17 cellular contexts compared by ENCODE assay signal in the genomic region with DNA sequence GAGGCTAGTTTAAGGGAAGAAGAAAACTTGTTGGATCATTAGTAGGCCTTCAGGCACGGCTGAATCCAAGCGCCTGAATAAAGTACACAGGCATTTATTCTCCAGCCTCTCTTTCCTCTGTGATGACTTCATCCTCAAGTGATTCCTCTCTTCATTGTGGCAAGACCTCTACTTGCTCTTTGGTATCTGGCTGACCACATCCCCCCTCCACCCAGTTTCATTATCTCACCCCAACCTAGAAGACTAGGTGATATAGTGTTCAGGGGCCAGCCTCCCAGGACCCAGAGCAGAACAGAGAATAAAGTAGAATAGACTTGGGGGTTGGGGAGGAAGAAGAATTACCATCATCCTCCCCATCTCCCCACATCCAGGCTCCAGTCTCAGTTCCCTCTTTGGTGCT.
DNase-seq lines count a peak whose midpoint lies in the region; ATAC-seq lines count a peak whose summit lies in the region.
"Had no signal": no experiment of that assay in that cellular context is flagged by ENCODE, and none has a peak within 500 bp of the region (broad histone marks: within the 10 kb centered on the region; RNA-seq: fewer than 3 reads in every experiment).

No MANE protein-coding gene starts in this region.

- in situ Hi-C loops in ACHN (cut with HindIII; ENCODE audit: low pct_ligation_motif_present, low pct_unique_long_range_greater_than_20kb, low sequenced_read_pairs) = no loop called here

- DNase-seq in ACHN (peak; percentile 33), GM03348 (ENCODE audit: low spot score) (peak; percentile 40), RPMI7951 (ENCODE audit: low read depth) (peak; percentile 70), islet precursor cell (peak; percentile 24), CD1c-positive myeloid dendritic cell (ENCODE audit: extremely low spot score) (no peak), NCI-H510A (lab: John Stamatoyannopoulos, UW) (no peak), left ventricle myocardium superior (no peak)
- DNase-seq: activated CD4-positive, CD25-positive, alpha-beta regulatory T cell; activated effector memory CD4-positive, alpha-beta T cell treated with anti-CD3 and anti-CD28 coated beads, Interleukin-2, amount 50 U/mL, for 16 hours; aorta; Caco-2; hypothalamus; NCI-H1417 treated with DMSO at 0.1 percent for 48 hours; NCI-H2171 treated with DMSO at 0.1 percent for 48 hours; stimulated activated CD4-positive, alpha-beta T cell treated with anti-CD3 and anti-CD28 coated beads, Interleukin-2, amount 100 ng/mL, for 48 hours had no signal

- ATAC-seq in HG02885 (IDR thresholded peaks at IDR 0.05; ENCODE audit: poor library complexity, unreplicated experiment) = no peak
- no peak for ATAC-seq in left ventricle myocardium superior
- ATAC-seq: left lobe of liver had no signal

- intact Hi-C loops in left ventricle myocardium superior (cut with micrococcal nuclease) = no loop called here

Comparison
In these comparisons a context has a peak if more than half of its experiments do, and no peak if none do; other contexts are left out.
1. DNase-seq: peak in ACHN (single experiment), GM03348 (single experiment), RPMI7951 (single experiment) and islet precursor cell (single experiment); none in CD1c-positive myeloid dendritic cell (single experiment), NCI-H510A (single experiment) and left ventricle myocardium superior (single experiment).